Comparison of ENCODE assay signal across 8 cellular contexts in the genomic region with DNA sequence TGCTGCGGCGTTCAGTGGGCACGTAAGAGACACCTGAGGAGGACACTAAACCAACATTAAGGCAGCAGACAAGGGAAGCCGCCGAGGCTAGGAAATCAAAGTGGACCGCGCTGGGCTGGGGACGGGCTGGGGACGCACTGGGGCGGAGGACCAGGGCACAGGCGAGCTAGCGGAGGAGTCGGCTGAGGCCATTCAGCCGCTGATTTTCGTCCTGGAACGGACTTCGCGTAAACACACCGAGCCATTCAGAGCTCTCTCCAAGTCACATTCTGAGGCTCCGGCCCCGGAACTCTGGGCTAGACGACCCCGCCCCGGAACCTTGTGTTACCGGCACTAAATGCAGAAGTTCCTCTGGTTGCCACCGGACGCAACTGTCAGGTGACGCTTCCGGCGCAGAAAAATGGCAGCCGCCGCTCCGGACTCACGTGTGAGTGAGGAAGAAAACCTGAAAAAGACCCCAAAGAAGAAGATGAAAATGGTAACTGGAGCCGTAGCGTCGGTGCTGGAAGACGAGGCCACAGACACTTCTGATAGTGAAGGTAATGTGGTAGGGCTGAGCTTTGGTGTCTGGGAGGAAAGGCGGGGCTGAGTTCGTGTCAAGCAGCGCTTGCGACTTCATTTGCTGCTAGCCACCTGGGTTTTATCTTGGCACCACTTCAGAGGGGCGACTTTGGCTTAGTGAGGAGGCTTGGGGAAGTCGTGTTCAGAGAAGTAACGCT. TPM values are rescaled to one million over a fixed set of nuclear protein-coding genes. Genes with fewer than 3 reads are reported as not detected.
DNase-seq lines count a peak whose midpoint lies in the region; ATAC-seq, FAIRE-seq and TF ChIP-seq lines count a peak whose summit lies in the region.

Gene RRP15 (plus strand): TSS at position 377 of the 719 bp plus-strand sequence. CDS start 24 bp downstream, at position 401.

- H3K4me3 Mint-ChIP-seq in immature natural killer cell = peak within 1 kb of the TSS; percentile 97 to 100 (median 99)

- no peak for FAIRE-seq in bronchial epithelial cell (lab: Jason Lieb, UNC)

- TF ChIP-seq CTCF in WI38 (IDR thresholded peaks at IDR 0.05; ENCODE audit: low read depth, low read length) (no peak), bronchial epithelial cell (IDR thresholded peaks at IDR 0.05; ENCODE audit: insufficient read depth, low read length, severe bottlenecking) (no peak)

- no peaks in the 10 kb centered on the region for H3K27me3 ChIP-seq in bronchial epithelial cell (ENCODE audit: control insufficient read depth, insufficient read depth, low read length)

- DNase-seq in AG08396 (ENCODE audit: low spot score) (peak; percentile 88), NCI-H2227 (lab: John Stamatoyannopoulos, UW; ENCODE audit: unreplicated experiment) (peak; percentile 96), bronchial epithelial cell (ENCODE audit: low read depth) (peak; percentile 73), immature natural killer cell (peak; percentile 78 to 81 (median 80)), smooth muscle cell of the brain vasculature (ENCODE audit: low read depth, low spot score) (peak; percentile 70)

- H3K4me1 Mint-ChIP-seq in immature natural killer cell = peaks cover 28 to 46% of the 10 kb centered on the region in 2 donors

- peak; percentile 100 for ATAC-seq in GM18909 (IDR thresholded peaks at IDR 0.05; ENCODE audit: poor library complexity, unreplicated experiment)
- peak; percentile 100 for ATAC-seq in HG03159 (IDR thresholded peaks at IDR 0.05; ENCODE audit: unreplicated experiment)

- H3K27me3 Mint-ChIP-seq in immature natural killer cell (ENCODE audit: low read depth in 3 of 3) = peaks cover 5 to 24% (median 11%) of the 10 kb centered on the region in 3 donors

- H3K27ac Mint-ChIP-seq in immature natural killer cell = peak within 1 kb of the TSS; percentile 92 to 99 (median 95)

- H3K36me3 ChIP-seq in bronchial epithelial cell (ENCODE audit: control insufficient read depth, insufficient read depth, low read length) = no peaks in the 10 kb centered on the region

- H3K4me3 ChIP-seq in WI38 (ENCODE audit: low read depth, low read length) = peak within 1 kb of the TSS; percentile 74
- peak within 1 kb of the TSS; percentile 89 for H3K4me3 ChIP-seq in bronchial epithelial cell (ENCODE audit: low read depth, low read length)

- H3K36me3 Mint-ChIP-seq in immature natural killer cell = no peaks in the 10 kb centered on the region

- H3K9me3 Mint-ChIP-seq in immature natural killer cell = peaks cover 0 to 8% (median 0%) of the 10 kb centered on the region in 6 donors

RNA-seq across cellular contexts. Expression of gene RRP15, which starts in this region (rescaled TPM):
- 6.1 and 6.8 TPM in 2 replicates for total RNA-seq in bronchial epithelial cell
- 10 to 100 TPM in 2 of 3 donors, 1 to 10 TPM in 1; 6.4 to 12.8 (median 10.3) TPM for polyA plus RNA-seq in immature natural killer cell

Comparison
In these comparisons a context has a peak if more than half of its experiments do, and no peak if none do; other contexts are left out.
1. Peak in every context shown above with its lines: DNase-seq, ATAC-seq and H3K4me3 ChIP-seq.